In the genomic region with DNA sequence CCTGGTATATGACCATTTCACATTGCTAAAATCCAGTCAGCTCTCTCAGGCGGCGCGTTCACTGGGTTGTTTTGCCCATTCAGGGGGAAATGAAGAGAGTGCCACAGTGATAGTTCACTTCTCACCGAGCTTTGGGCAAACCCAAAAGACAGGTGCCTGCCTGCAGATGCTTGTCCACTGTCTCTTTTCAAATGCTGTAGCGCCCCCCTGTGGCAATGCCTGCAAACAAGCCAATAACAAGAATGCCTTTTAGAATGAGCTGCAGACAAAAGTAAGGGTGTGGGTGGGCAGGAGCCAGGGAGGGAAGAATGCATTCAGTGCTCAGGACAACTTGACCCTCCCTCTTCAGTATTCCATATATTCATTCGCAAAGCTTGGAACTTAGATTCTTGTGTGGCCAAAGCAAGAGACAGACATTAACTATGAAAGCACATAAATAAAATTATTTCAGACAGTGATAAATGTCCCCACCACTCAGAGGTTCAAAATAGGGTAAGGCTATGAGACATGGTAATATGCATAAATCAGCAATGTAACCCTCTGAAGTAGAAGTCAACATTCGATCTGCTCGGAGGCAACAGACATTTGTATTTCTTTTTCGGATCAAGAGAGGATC, we compare ENCODE assay signal across 9 cellular contexts.
DNase-seq lines count a peak whose midpoint lies in the region; ATAC-seq and TF ChIP-seq lines count a peak whose summit lies in the region.
"Had no signal": no experiment of that assay in that cellular context is flagged by ENCODE, and none has a peak within 500 bp of the region (broad histone marks: within the 10 kb centered on the region; RNA-seq: fewer than 3 reads in every experiment).

No MANE protein-coding gene starts in this region.

- H3K4me1 Mint-ChIP-seq in CD4-positive, alpha-beta memory T cell = peaks cover 5 to 22% (median 13%) of the 10 kb centered on the region in 4 donors
- peaks cover 19% of the 10 kb centered on the region for H3K4me1 Mint-ChIP-seq in activated T-cell treated with anti-CD3 and anti-CD28 coated beads, Interleukin-2, amount 50 U/mL, for 72 hours (ENCODE audit: low read depth)

- 77 to 83% (median 79%) methylated on average over 9 of the region's 9 CpGs for WGBS in heart left ventricle, 4 donors
- 73% methylated on average over 9 of the region's 9 CpGs for WGBS in prostate gland

- H3K36me3 ChIP-seq in CD4-positive, alpha-beta memory T cell (ENCODE audit: insufficient read depth, low read length) = no peaks in the 10 kb centered on the region
- H3K36me3 ChIP-seq in OCI-LY1 (ENCODE audit: insufficient read depth, low read length) (no peaks in the 10 kb centered on the region), heart left ventricle (no peaks in the 10 kb centered on the region), prostate gland (no peaks in the 10 kb centered on the region)

- no peaks in the 10 kb centered on the region for H3K9me3 ChIP-seq in CD4-positive, alpha-beta memory T cell (ENCODE audit: control insufficient read depth in 1 of 2, low read length in 2 of 2)
- H3K9me3 ChIP-seq in OCI-LY1 (ENCODE audit: low read length) (no peaks in the 10 kb centered on the region), heart left ventricle (no peaks in the 10 kb centered on the region), prostate gland (no peaks in the 10 kb centered on the region)

- CTCF ChIA-PET in CD4-positive, alpha-beta memory T cell (lab: Charles Lee; ENCODE audit: partially characterized antibody) = interaction anchor here (1.0 to 10.6 kb wide), 9 partner anchors 8 to 898 kb away, joined by 3 to 86 read pairs (median 5); no protein-coding TSS in a partner anchor

- no peaks in the 10 kb centered on the region for H3K9me3 Mint-ChIP-seq in CD4-positive, alpha-beta memory T cell
- H3K9me3 Mint-ChIP-seq in activated T-cell treated with anti-CD3 and anti-CD28 coated beads, Interleukin-2, amount 50 U/mL, for 72 hours = no peaks in the 10 kb centered on the region
- H3K9me3 Mint-ChIP-seq: stimulated activated naive CD8-positive, alpha-beta T cell treated with anti-CD3 and anti-CD28 coated beads, Interleukin-15, Interleukin-2, amounts not matched to agents 100 ng/mL and 50 ng/mL, for 24 hours had no signal

- H3K27ac Mint-ChIP-seq in CD4-positive, alpha-beta memory T cell = no peak overlapping the region
- no peak overlapping the region for H3K27ac Mint-ChIP-seq in activated T-cell treated with anti-CD3 and anti-CD28 coated beads, Interleukin-2, amount 50 U/mL, for 72 hours
- H3K27ac Mint-ChIP-seq: stimulated activated naive CD8-positive, alpha-beta T cell treated with anti-CD3 and anti-CD28 coated beads, Interleukin-15, Interleukin-2, amounts not matched to agents 100 ng/mL and 50 ng/mL, for 24 hours had no signal

- H3K4me1 ChIP-seq in CD4-positive, alpha-beta memory T cell (ENCODE audit: insufficient read depth, low read length) = no peaks in the 10 kb centered on the region
- H3K4me1 ChIP-seq in OCI-LY1 (ENCODE audit: insufficient read depth, low read length, severe bottlenecking) (no peaks in the 10 kb centered on the region), heart left ventricle (peaks cover 0 to 29% (median 13%) of the 10 kb centered on the region in 12 donors), prostate gland (replicated peaks) (no peaks in the 10 kb centered on the region)

- no peaks in the 10 kb centered on the region for H3F3A ChIP-seq in OCI-LY1 (ENCODE audit: insufficient read depth, low read length)

- POLR2A ChIA-PET in CD4-positive, alpha-beta memory T cell (lab: Charles Lee; ENCODE audit: partially characterized antibody) = no interaction called here

- H3K27me3 Mint-ChIP-seq in CD4-positive, alpha-beta memory T cell = no peaks in the 10 kb centered on the region
- H3K27me3 Mint-ChIP-seq in activated T-cell treated with anti-CD3 and anti-CD28 coated beads, Interleukin-2, amount 50 U/mL, for 72 hours (ENCODE audit: low read depth) = no peaks in the 10 kb centered on the region
- H3K27me3 Mint-ChIP-seq: stimulated activated naive CD8-positive, alpha-beta T cell treated with anti-CD3 and anti-CD28 coated beads, Interleukin-15, Interleukin-2, amounts not matched to agents 100 ng/mL and 50 ng/mL, for 24 hours had no signal

- H3K4me3 ChIP-seq in CD4-positive, alpha-beta memory T cell (ENCODE audit: low read length in 2 of 2) = no peak overlapping the region
- no peak overlapping the region for H3K4me3 ChIP-seq in HL-60 (replicated peaks; ENCODE audit: insufficient read depth, low read length)
- no peak overlapping the region for H3K4me3 ChIP-seq in OCI-LY1 (ENCODE audit: low read depth, low read length, poor library complexity, severe bottlenecking)
- H3K4me3 ChIP-seq in heart left ventricle = no peak overlapping the region
- H3K4me3 ChIP-seq in prostate gland = no peak overlapping the region

- no peaks in the 10 kb centered on the region for H4K20me1 ChIP-seq in OCI-LY1 (ENCODE audit: insufficient read depth, low read length)

- H2AFZ ChIP-seq in OCI-LY1 (ENCODE audit: low read length) = no peak overlapping the region

- intact Hi-C loops in CD4-positive, alpha-beta memory T cell (cut with micrococcal nuclease) = no loop called here
- intact Hi-C loops in heart left ventricle (cut with DNase I) (loop anchor here in 5 of 10 donors (5.0 to 10.0 kb wide), 4 partner anchors 159 to 899 kb away; no protein-coding TSS in a partner anchor), prostate gland (cut with DNase I) (loop anchor here (10.0 kb wide), 4 partner anchors 169 to 519 kb away; a partner anchor contains a TSS)

- no peak overlapping the region for H3K4me3 Mint-ChIP-seq in CD4-positive, alpha-beta memory T cell
- no peak overlapping the region for H3K4me3 Mint-ChIP-seq in activated T-cell treated with anti-CD3 and anti-CD28 coated beads, Interleukin-2, amount 50 U/mL, for 72 hours
- H3K4me3 Mint-ChIP-seq: stimulated activated naive CD8-positive, alpha-beta T cell treated with anti-CD3 and anti-CD28 coated beads, Interleukin-15, Interleukin-2, amounts not matched to agents 100 ng/mL and 50 ng/mL, for 24 hours had no signal

- peak; percentile 54 for TF ChIP-seq CTCF in HL-60 (IDR thresholded peaks at IDR 0.05; ENCODE audit: insufficient read depth, low read length)
- peak; percentile 95 for TF ChIP-seq CTCF in OCI-LY1 (IDR thresholded peaks at IDR 0.05; ENCODE audit: low read length)
- peak; percentile 31 to 62 (median 50) for TF ChIP-seq CTCF in heart left ventricle (IDR thresholded peaks at IDR 0.05)
- peak in 3 of 4 experiments; percentile 48 to 68 (median 58) for TF ChIP-seq CTCF in prostate gland (IDR thresholded peaks at IDR 0.05)

- no peak overlapping the region for H3K4me2 ChIP-seq in OCI-LY1 (ENCODE audit: low read length)

- H3K9ac ChIP-seq in OCI-LY1 (ENCODE audit: low read length) = no peak overlapping the region

- peaks cover 0 to 11% of the 10 kb centered on the region in 2 donors for H3K36me3 Mint-ChIP-seq in CD4-positive, alpha-beta memory T cell
- no peaks in the 10 kb centered on the region for H3K36me3 Mint-ChIP-seq in activated T-cell treated with anti-CD3 and anti-CD28 coated beads, Interleukin-2, amount 50 U/mL, for 72 hours (ENCODE audit: insufficient read depth in 2 of 2)

- H3K27ac ChIP-seq in CD4-positive, alpha-beta memory T cell (ENCODE audit: low read depth, low read length) = no peak overlapping the region
- H3K27ac ChIP-seq in HL-60 (replicated peaks) = no peak overlapping the region
- no peak overlapping the region for H3K27ac ChIP-seq in OCI-LY1 (ENCODE audit: low read depth, low read length, poor library complexity, severe bottlenecking)
- H3K27ac ChIP-seq in heart left ventricle = peak overlapping the region in 1 of 12 donors; percentile 67
- H3K27ac ChIP-seq in prostate gland = no peak overlapping the region

- ATAC-seq in activated T-cell treated with anti-CD3 and anti-CD28 coated beads, Interleukin-2, amount 50 U/mL, for 72 hours (replicated peaks in 1 of 2) = peak in 1 of 2 donors; percentile 36
- peak in 3 of 4 donors; percentile 36 to 42 (median 40) for ATAC-seq in heart left ventricle
- ATAC-seq in HG03342 (IDR thresholded peaks at IDR 0.05; ENCODE audit: unreplicated experiment) = no peak
- ATAC-seq in GM21381 (IDR thresholded peaks at IDR 0.05; ENCODE audit: unreplicated experiment) = no peak

- no peaks in the 10 kb centered on the region for H3K9me2 ChIP-seq in OCI-LY1 (ENCODE audit: low read depth, low read length)

- peak; percentile 7 to 43 (median 15) for DNase-seq in CD4-positive, alpha-beta memory T cell
- DNase-seq in HL-60 (ENCODE audit: low read depth in 1 of 2, low spot score in 1 of 2) (peak in 1 of 2 experiments; percentile 93), heart left ventricle (peak in 4 of 5 donors; percentile 57 to 76 (median 64)), prostate gland (ENCODE audit: low spot score) (peak; percentile 61)
- peak; percentile 65 to 80 for DNase-seq in activated T-cell treated with anti-CD3 and anti-CD28 coated beads, Interleukin-2, amount 50 U/mL, for 72 hours

- no peak for TF ChIP-seq POLR2A in heart left ventricle (IDR thresholded peaks at IDR 0.05)
- no peak for TF ChIP-seq POLR2A in prostate gland (IDR thresholded peaks at IDR 0.05)

- no peaks in the 10 kb centered on the region for H3K79me2 ChIP-seq in OCI-LY1 (ENCODE audit: insufficient read depth, low read length)

- no peaks in the 10 kb centered on the region for H3K27me3 ChIP-seq in CD4-positive, alpha-beta memory T cell (ENCODE audit: insufficient read depth, low read length)
- H3K27me3 ChIP-seq in HL-60 (ENCODE audit: insufficient read depth, poor library complexity, severe bottlenecking) (no peaks in the 10 kb centered on the region), OCI-LY1 (ENCODE audit: insufficient read depth, low read length) (no peaks in the 10 kb centered on the region), heart left ventricle (no peaks in the 10 kb centered on the region), prostate gland (replicated peaks; ENCODE audit: insufficient read depth) (no peaks in the 10 kb centered on the region)

Comparison
In these comparisons a context has a peak if more than half of its experiments do, and no peak if none do; other contexts are left out.
1. ATAC-seq: peak in heart left ventricle (3 of 4); none in HG03342 (single experiment) and GM21381 (single experiment).
2. Peak in every context shown above with its lines, with median percentiles within 50 percentile points of each other: CTCF ChIP-seq.